ENCODE assay signal across 14 cellular contexts in the genomic region with DNA sequence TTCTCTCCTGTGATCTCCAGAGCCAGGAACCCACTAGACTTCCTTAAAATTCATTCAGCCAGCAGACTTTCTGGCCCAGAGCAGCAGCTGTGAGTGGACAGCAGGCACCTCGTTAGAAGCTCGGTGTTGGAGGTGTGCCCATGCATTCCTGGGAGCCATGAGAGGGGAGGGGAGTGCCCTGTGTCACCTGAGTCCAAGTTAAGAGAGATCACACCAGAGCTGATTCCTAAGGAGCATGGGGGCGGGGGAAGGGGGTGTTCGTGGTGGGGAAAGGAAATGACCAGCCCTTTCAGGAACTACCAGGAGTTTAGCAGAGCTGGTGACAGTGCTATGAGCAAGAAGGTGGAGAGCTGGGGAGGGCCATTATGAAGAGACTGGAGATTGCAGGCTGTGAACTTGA. TPM values are rescaled to one million over a fixed set of nuclear protein-coding genes. Genes with fewer than 3 reads are reported as not detected.
A peak's percentile ranks its signal among the peaks of the same experiment; 100 is the strongest.
DNase-seq lines count a peak whose midpoint lies in the region; ATAC-seq and TF ChIP-seq lines count a peak whose summit lies in the region.
"Had no signal": no experiment of that assay in that cellular context is flagged by ENCODE, and none has a peak within 500 bp of the region (broad histone marks: within the 10 kb centered on the region; RNA-seq: fewer than 3 reads in every experiment).

No MANE protein-coding gene starts in this region.

- peak overlapping the region in 1 of 2 donors; percentile 5 for H3K27ac Mint-ChIP-seq in effector memory CD8-positive, alpha-beta T cell
- H3K27ac Mint-ChIP-seq in activated CD4-positive, alpha-beta memory T cell treated with anti-CD3 and anti-CD28 coated beads for 36 hours = no peak overlapping the region
- no peak overlapping the region for H3K27ac Mint-ChIP-seq in activated T-cell treated with anti-CD3 and anti-CD28 coated beads, Interleukin-2, amount 50 U/mL, for 24 hours

- H3K27me3 Mint-ChIP-seq in effector memory CD8-positive, alpha-beta T cell = no peaks in the 10 kb centered on the region
- no peaks in the 10 kb centered on the region for H3K27me3 Mint-ChIP-seq in activated CD4-positive, alpha-beta memory T cell treated with anti-CD3 and anti-CD28 coated beads for 36 hours
- no peaks in the 10 kb centered on the region for H3K27me3 Mint-ChIP-seq in activated T-cell treated with anti-CD3 and anti-CD28 coated beads, Interleukin-2, amount 50 U/mL, for 24 hours

- intact Hi-C loops in Right ventricle myocardium superior (cut with DNase I) = no loop called here
- intact Hi-C loops in cardiac septum (cut with DNase I) = no loop called here
- intact Hi-C loops in activated CD4-positive, alpha-beta memory T cell treated with anti-CD3 and anti-CD28 coated beads for 36 hours (cut with micrococcal nuclease) = no loop called here

- no peak overlapping the region for H3K4me3 Mint-ChIP-seq in effector memory CD8-positive, alpha-beta T cell
- H3K4me3 Mint-ChIP-seq in activated CD4-positive, alpha-beta memory T cell treated with anti-CD3 and anti-CD28 coated beads for 36 hours = no peak overlapping the region
- H3K4me3 Mint-ChIP-seq in activated T-cell treated with anti-CD3 and anti-CD28 coated beads, Interleukin-2, amount 50 U/mL, for 24 hours = no peak overlapping the region

- DNase-seq in Right ventricle myocardium superior (peak; percentile 56), cardiac septum (ENCODE audit: low spot score) (no peak), astrocyte of the spinal cord (ENCODE audit: low read depth, low spot score) (peak; percentile 33), kidney epithelial cell (ENCODE audit: low read depth) (peak; percentile 43)
- DNase-seq in effector memory CD8-positive, alpha-beta T cell = no peak
- no peak for DNase-seq in activated CD4-positive, alpha-beta memory T cell treated with anti-CD3 and anti-CD28 coated beads for 36 hours
- no peak for DNase-seq in activated T-cell treated with anti-CD3 and anti-CD28 coated beads, Interleukin-2, amount 50 U/mL, for 24 hours
- DNase-seq: amniotic stem cell; KG1; kidney; stimulated activated CD4-positive, alpha-beta T cell treated with anti-CD3 and anti-CD28 coated beads, Interleukin-4, amount 100 ng/mL, for 1 hour had no signal

- ATAC-seq in Right ventricle myocardium superior (ENCODE audit: poor library complexity) (peak; percentile 80), HG02970 (IDR thresholded peaks at IDR 0.05; ENCODE audit: low FRiP score, unreplicated experiment) (no peak)
- no peak for ATAC-seq in effector memory CD8-positive, alpha-beta T cell (replicated peaks)

- in situ Hi-C loops in astrocyte of the spinal cord (cut with HindIII; ENCODE audit: low sequenced_read_pairs) = no loop called here

- no peak overlapping the region for H3K4me3 ChIP-seq in astrocyte of the spinal cord (ENCODE audit: low read depth, low read length)
- no peak overlapping the region for H3K4me3 ChIP-seq in kidney epithelial cell (ENCODE audit: low read depth, low read length)

- POLR2A ChIA-PET in activated CD4-positive, alpha-beta memory T cell treated with anti-CD3 and anti-CD28 coated beads for 36 hours (lab: Charles Lee) = interaction anchor here (1.1 kb wide), 1 partner anchor 12 kb away, joined by 3 read pairs; no protein-coding TSS in a partner anchor

- H3K36me3 ChIP-seq in kidney epithelial cell (ENCODE audit: control insufficient read depth, insufficient read depth, low read length) = peaks cover 1% of the 10 kb centered on the region

- no peaks in the 10 kb centered on the region for H3K4me1 Mint-ChIP-seq in effector memory CD8-positive, alpha-beta T cell (ENCODE audit: low read depth in 2 of 2)
- no peaks in the 10 kb centered on the region for H3K4me1 Mint-ChIP-seq in activated CD4-positive, alpha-beta memory T cell treated with anti-CD3 and anti-CD28 coated beads for 36 hours (ENCODE audit: low read depth)
- no peaks in the 10 kb centered on the region for H3K4me1 Mint-ChIP-seq in activated T-cell treated with anti-CD3 and anti-CD28 coated beads, Interleukin-2, amount 50 U/mL, for 24 hours (ENCODE audit: low read depth)

- CTCF ChIA-PET in activated CD4-positive, alpha-beta memory T cell treated with anti-CD3 and anti-CD28 coated beads for 36 hours (lab: Charles Lee) = no interaction called here

- H3K36me3 Mint-ChIP-seq in effector memory CD8-positive, alpha-beta T cell (ENCODE audit: insufficient read depth) = peaks cover 9% of the 10 kb centered on the region
- no peaks in the 10 kb centered on the region for H3K36me3 Mint-ChIP-seq in activated CD4-positive, alpha-beta memory T cell treated with anti-CD3 and anti-CD28 coated beads for 36 hours
- peaks cover 16% of the 10 kb centered on the region for H3K36me3 Mint-ChIP-seq in activated T-cell treated with anti-CD3 and anti-CD28 coated beads, Interleukin-2, amount 50 U/mL, for 24 hours (ENCODE audit: low read depth)

- no peaks in the 10 kb centered on the region for H3K27me3 ChIP-seq in kidney epithelial cell (ENCODE audit: control insufficient read depth, insufficient read depth, low read length)

- no peaks in the 10 kb centered on the region for H3K9me3 Mint-ChIP-seq in effector memory CD8-positive, alpha-beta T cell
- H3K9me3 Mint-ChIP-seq in activated CD4-positive, alpha-beta memory T cell treated with anti-CD3 and anti-CD28 coated beads for 36 hours = no peaks in the 10 kb centered on the region
- no peaks in the 10 kb centered on the region for H3K9me3 Mint-ChIP-seq in activated T-cell treated with anti-CD3 and anti-CD28 coated beads, Interleukin-2, amount 50 U/mL, for 24 hours

- no peak for TF ChIP-seq CTCF in astrocyte of the spinal cord (IDR thresholded peaks at IDR 0.05; ENCODE audit: low read depth, low read length)
- no peak for TF ChIP-seq CTCF in kidney epithelial cell (IDR thresholded peaks at IDR 0.05; ENCODE audit: insufficient read depth, low read length, poor library complexity, severe bottlenecking)

RNA-seq across cellular contexts. Expression of a gene that starts 46.9 kb away (rescaled TPM):
- not detected for total RNA-seq in Right ventricle myocardium superior
- total RNA-seq in cardiac septum = not detected
- not detected in 2 replicates for total RNA-seq in kidney epithelial cell
- total RNA-seq in activated CD4-positive, alpha-beta memory T cell treated with anti-CD3 and anti-CD28 coated beads for 36 hours = not detected
- total RNA-seq: epithelial cell of proximal tubule, kidney, osteocyte had no signal

Comparison
In these comparisons a context has a peak if more than half of its experiments do, and no peak if none do; other contexts are left out.
1. DNase-seq: peak in Right ventricle myocardium superior (single experiment), astrocyte of the spinal cord (single experiment) and kidney epithelial cell (single experiment); none in cardiac septum (single experiment), effector memory CD8-positive, alpha-beta T cell (0 of 3), activated CD4-positive, alpha-beta memory T cell treated with anti-CD3 and anti-CD28 coated beads for 36 hours (single experiment) and activated T-cell treated with anti-CD3 and anti-CD28 coated beads, Interleukin-2, amount 50 U/mL, for 24 hours (single experiment).